Comparison of ENCODE assay signal across 9 cellular contexts in the genomic region with DNA sequence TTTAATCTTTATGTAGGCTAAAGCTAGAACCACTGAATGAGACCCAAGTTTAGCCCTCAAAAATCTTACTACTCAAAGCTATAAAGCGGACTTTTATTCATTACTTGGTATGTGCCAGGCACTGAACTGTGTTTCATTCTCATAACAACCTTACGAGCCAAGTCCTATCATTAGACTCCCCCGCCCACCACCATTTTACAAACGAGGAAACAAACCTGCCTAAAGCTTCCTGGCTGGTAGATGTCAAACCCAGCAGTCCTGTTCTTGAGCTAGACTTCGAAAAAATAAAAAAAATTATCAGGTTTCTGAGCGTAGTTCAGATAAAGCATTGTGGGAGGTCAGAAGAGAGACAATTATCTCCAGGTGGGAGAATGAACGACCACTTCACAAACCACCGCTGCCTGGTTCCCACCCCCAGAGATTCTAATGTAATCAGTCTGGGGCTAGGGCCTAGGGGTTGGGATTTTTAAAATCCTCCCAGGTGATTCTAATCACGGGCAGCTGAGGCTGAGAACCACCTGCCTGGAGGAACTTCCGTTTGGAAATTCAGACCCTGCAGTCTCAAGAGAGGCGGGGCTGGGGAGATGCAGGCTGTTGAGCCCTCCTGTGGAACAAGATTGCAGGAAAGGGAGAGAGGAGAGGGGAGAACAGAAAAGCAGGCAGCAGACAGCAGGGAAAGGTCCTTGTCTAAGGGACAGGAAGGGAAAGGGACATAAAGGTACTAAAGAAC. TPM values are rescaled to one million over a fixed set of nuclear protein-coding genes. Genes with fewer than 3 reads are reported as not detected.
DNase-seq lines count a peak whose midpoint lies in the region; ATAC-seq and TF ChIP-seq lines count a peak whose summit lies in the region.
"Had no signal": no experiment of that assay in that cellular context is flagged by ENCODE, and none has a peak within 500 bp of the region (broad histone marks: within the 10 kb centered on the region; RNA-seq: fewer than 3 reads in every experiment).

No MANE protein-coding gene starts in this region.

- H3K4me1 Mint-ChIP-seq in activated CD8-positive, alpha-beta T cell treated with anti-CD3 and anti-CD28 coated beads, Interleukin-2, amount 10 ng/mL, durations not matched to agents 7 days and 5 days (ENCODE audit: low read depth): no peaks in the 10 kb centered on the region

- no peak overlapping the region for H3K4me3 Mint-ChIP-seq in activated CD8-positive, alpha-beta T cell treated with anti-CD3 and anti-CD28 coated beads, Interleukin-2, amount 10 ng/mL, durations not matched to agents 7 days and 5 days

- H3K9ac ChIP-seq in muscle layer of colon (ENCODE audit: low read length): no peak overlapping the region

- in situ Hi-C loops in ACHN (cut with HindIII; ENCODE audit: low pct_ligation_motif_present, low pct_unique_long_range_greater_than_20kb, low sequenced_read_pairs): no loop called here

- intact Hi-C loops in breast epithelium (cut with DNase I; ENCODE audit: low total_unique reads) (no loop called here), testis (cut with DNase I; ENCODE audit: low total_unique reads) (no loop called here)

- H3K27me3 ChIP-seq in MG63: no peaks in the 10 kb centered on the region
- no peaks in the 10 kb centered on the region for H3K27me3 ChIP-seq in breast epithelium
- no peaks in the 10 kb centered on the region for H3K27me3 ChIP-seq in muscle layer of colon (ENCODE audit: control insufficient read depth in 1 of 2, insufficient read depth in 2 of 2, low read length in 2 of 2)
- no peaks in the 10 kb centered on the region for H3K27me3 ChIP-seq in testis

- CTCF ChIA-PET in activated CD8-positive, alpha-beta T cell treated with anti-CD3 and anti-CD28 coated beads, Interleukin-2, amount 10 ng/mL, durations not matched to agents 7 days and 5 days (lab: Charles Lee): no interaction called here

- H3K4me3 ChIP-seq in MG63 (no peak overlapping the region), breast epithelium (peak overlapping the region in 2 of 3 donors; percentile 19 to 46), muscle layer of colon (ENCODE audit: low read depth in 1 of 2, low read length in 2 of 2) (no peak overlapping the region), testis (no peak overlapping the region)

- H3K27me3 Mint-ChIP-seq in activated CD8-positive, alpha-beta T cell treated with anti-CD3 and anti-CD28 coated beads, Interleukin-2, amount 10 ng/mL, durations not matched to agents 7 days and 5 days (ENCODE audit: low read depth): no peaks in the 10 kb centered on the region

- no peak for TF ChIP-seq POLR2A in breast epithelium (IDR thresholded peaks at IDR 0.05)
- TF ChIP-seq POLR2A in testis (IDR thresholded peaks at IDR 0.05): no peak

- WGBS in testis, 2 donors: 54 to 56% methylated on average over 11 of the region's 11 CpGs

- POLR2A ChIA-PET in activated CD8-positive, alpha-beta T cell treated with anti-CD3 and anti-CD28 coated beads, Interleukin-2, amount 10 ng/mL, durations not matched to agents 7 days and 5 days (lab: Charles Lee): no interaction called here

- H3K9me3 ChIP-seq in MG63 (no peaks in the 10 kb centered on the region), breast epithelium (no peaks in the 10 kb centered on the region), muscle layer of colon (ENCODE audit: low read length) (no peaks in the 10 kb centered on the region), testis (no peaks in the 10 kb centered on the region)

- H3K36me3 Mint-ChIP-seq in activated CD8-positive, alpha-beta T cell treated with anti-CD3 and anti-CD28 coated beads, Interleukin-2, amount 10 ng/mL, durations not matched to agents 7 days and 5 days (ENCODE audit: low read depth): no peaks in the 10 kb centered on the region

- peak overlapping the region; percentile 89 to 94 for H3K27ac ChIP-seq in breast epithelium
- H3K27ac ChIP-seq in muscle layer of colon (ENCODE audit: low read depth, low read length): peak overlapping the region; percentile 10
- H3K27ac ChIP-seq in testis: peak overlapping the region in 1 of 2 donors; percentile 65

- peak; percentile 67 for DNase-seq in ACHN
- DNase-seq in MG63: peak; percentile 30
- DNase-seq in breast epithelium (ENCODE audit: low spot score in 2 of 2): no peak
- DNase-seq in testis: no peak
- no peak for DNase-seq in NOMO-1 treated with dmso at 0.1 percent for 144 hours (lab: John Stamatoyannopoulos, UW; ENCODE audit: unreplicated experiment)
- no peak for DNase-seq in activated CD8-positive, alpha-beta T cell treated with anti-CD3 and anti-CD28 coated beads, Interleukin-2, amount 10 ng/mL, durations not matched to agents 7 days and 5 days
- no peak for DNase-seq in D341Med (ENCODE audit: low spot score)
- DNase-seq: activated CD8-positive, alpha-beta memory T cell treated with anti-CD3 and anti-CD28 coated beads, Interleukin-2, amount 50 U/mL, for 4 hours had no signal

- no peaks in the 10 kb centered on the region for H3K9me3 Mint-ChIP-seq in activated CD8-positive, alpha-beta T cell treated with anti-CD3 and anti-CD28 coated beads, Interleukin-2, amount 10 ng/mL, durations not matched to agents 7 days and 5 days (ENCODE audit: insufficient read depth)

- TF ChIP-seq CTCF in breast epithelium (IDR thresholded peaks at IDR 0.05): no peak
- TF ChIP-seq CTCF in testis (IDR thresholded peaks at IDR 0.05): no peak

- H3K27ac Mint-ChIP-seq in activated CD8-positive, alpha-beta T cell treated with anti-CD3 and anti-CD28 coated beads, Interleukin-2, amount 10 ng/mL, durations not matched to agents 7 days and 5 days: no peak overlapping the region

- H3K4me1 ChIP-seq in breast epithelium (peaks cover 0 to 5% of the 10 kb centered on the region in 2 donors), muscle layer of colon (ENCODE audit: insufficient read depth, low read length) (peaks cover 21% of the 10 kb centered on the region), testis (peaks cover 6% of the 10 kb centered on the region)

- no peak for ATAC-seq in activated CD8-positive, alpha-beta T cell treated with anti-CD3 and anti-CD28 coated beads, Interleukin-2, amount 10 ng/mL, durations not matched to agents 7 days and 5 days

- no peaks in the 10 kb centered on the region for H3K36me3 ChIP-seq in MG63
- no peaks in the 10 kb centered on the region for H3K36me3 ChIP-seq in breast epithelium
- H3K36me3 ChIP-seq in muscle layer of colon (ENCODE audit: insufficient read depth, low read length): no peaks in the 10 kb centered on the region
- no peaks in the 10 kb centered on the region for H3K36me3 ChIP-seq in testis (ENCODE audit: low read depth, missing control alignments)

RNA-seq across cellular contexts. Expression of a gene that starts 8.6 kb away (rescaled TPM):
- 1.5 and 2.1 TPM in 2 replicates for total RNA-seq in MG63 (2014; rRNA removed; shearing (Covaris generic); ENCODE audit: low replicate concordance)
- total RNA-seq in breast epithelium: 1 to 10 TPM in 2 of 3 donors, under 1 TPM in 1; 0.48 to 2.9 (median 2.6) TPM
- 10 to 100 TPM in 1 of 2 donors, 1 to 10 TPM in 1; 8.3 to 21.3 TPM for total RNA-seq in testis
- 49.6 TPM for polyA plus RNA-seq in testis (ENCODE audit: insufficient read depth, low read depth, low replicate concordance)
- under 1 TPM; 0.63 to 0.68 TPM for total RNA-seq in activated CD8-positive, alpha-beta T cell treated with anti-CD3 and anti-CD28 coated beads, Interleukin-2, amount 10 ng/mL, durations not matched to agents 7 days and 5 days

Comparison
In these comparisons a context has a peak if more than half of its experiments do, and no peak if none do; other contexts are left out.
1. DNase-seq: peak in ACHN (single experiment) and MG63 (single experiment); none in breast epithelium (0 of 2), testis (single experiment), NOMO-1 treated with dmso at 0.1 percent for 144 hours (single experiment), activated CD8-positive, alpha-beta T cell treated with anti-CD3 and anti-CD28 coated beads, Interleukin-2, amount 10 ng/mL, durations not matched to agents 7 days and 5 days (single experiment) and D341Med (single experiment).
2. H3K4me3 ChIP-seq: peak in breast epithelium (2 of 3); none in MG63 (single experiment), muscle layer of colon (0 of 2) and testis (0 of 2).